ENCODE assay signal across 8 cellular contexts in the genomic region with DNA sequence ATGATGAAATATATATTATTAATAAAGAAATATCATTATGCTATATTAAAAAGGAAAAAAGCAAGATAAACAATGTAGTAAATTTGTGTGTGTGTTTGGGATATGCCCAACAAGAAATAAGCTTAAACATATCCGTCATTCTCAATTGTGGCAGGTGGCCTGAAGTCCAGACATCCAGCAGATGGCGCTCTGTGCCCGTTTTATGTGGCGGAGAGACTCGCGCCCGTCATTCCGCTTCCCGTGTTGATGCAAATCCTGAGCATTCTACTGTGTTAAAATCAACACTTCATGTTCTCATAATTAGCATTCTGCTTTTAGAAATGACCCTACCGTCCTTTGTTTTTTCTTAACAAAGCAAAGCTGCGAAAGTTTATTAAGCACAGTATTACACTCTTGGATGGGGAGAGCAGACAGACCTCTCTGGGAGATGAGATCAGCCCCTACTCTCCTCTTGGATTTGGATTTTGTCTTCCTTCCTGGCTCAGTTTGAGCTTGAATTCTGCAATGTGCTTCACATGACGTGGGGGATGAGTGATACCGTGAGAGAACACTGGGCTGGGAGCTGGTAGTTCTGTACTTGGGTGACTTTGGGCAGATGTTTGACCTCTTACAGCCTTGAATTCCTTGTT.
DNase-seq lines count a peak whose midpoint lies in the region; ATAC-seq, FAIRE-seq and TF ChIP-seq lines count a peak whose summit lies in the region.

No MANE protein-coding gene starts in this region.

- ATAC-seq in GM18520 (IDR thresholded peaks at IDR 0.05; ENCODE audit: unreplicated experiment) (peak; percentile 85), HG03064 (IDR thresholded peaks at IDR 0.05; ENCODE audit: low read depth, unreplicated experiment) (peak; percentile 86)

- H3K4me1 ChIP-seq in breast epithelium: no peaks in the 10 kb centered on the region

- TF ChIP-seq POLR2A in breast epithelium (IDR thresholded peaks at IDR 0.05): no peak

- FAIRE-seq in islet of Langerhans (lab: Jason Lieb, UNC): peak; percentile 97

- no peak overlapping the region for H3K4me3 ChIP-seq in breast epithelium

- in situ Hi-C loops in ACHN (cut with HindIII; ENCODE audit: low pct_ligation_motif_present, low pct_unique_long_range_greater_than_20kb, low sequenced_read_pairs): no loop called here

- no peaks in the 10 kb centered on the region for H3K27me3 ChIP-seq in breast epithelium

- DNase-seq in ACHN (peak; percentile 64), NCI-H2081 (lab: John Stamatoyannopoulos, UW) (peak; percentile 58 to 64), UCSD-AML1 (lab: John Stamatoyannopoulos, UW; ENCODE audit: unreplicated experiment) (peak; percentile 47), breast epithelium (ENCODE audit: low spot score in 2 of 2) (peak; percentile 47 to 55)
- DNase-seq in stimulated activated CD4-positive, alpha-beta T cell treated with anti-CD3 and anti-CD28 coated beads, Interleukin-1b, Interleukin-23, amount 100 ng/mL, for 4 hours (ENCODE audit: low read depth in 2 of 2): peak; percentile 51 to 58

- peak in 2 of 3 donors; percentile 44 to 53 for TF ChIP-seq CTCF in breast epithelium (IDR thresholded peaks at IDR 0.05)

- no peaks in the 10 kb centered on the region for H3K9me3 ChIP-seq in breast epithelium

- intact Hi-C loops in breast epithelium (cut with DNase I; ENCODE audit: low total_unique reads): no loop called here

- no peak overlapping the region for H3K27ac ChIP-seq in breast epithelium

- no peaks in the 10 kb centered on the region for H3K36me3 ChIP-seq in breast epithelium
